ENCODE assay signal across 1 cellular context in genomic region chr3:60009931-60010478, GRCh38.
TF ChIP-seq lines count a peak whose summit lies in the region.

No MANE protein-coding gene starts in this region.

TF ChIP-seq in HepG2, 621 proteins besides CTCF, POLR2A, EP300 and RAD21 (continued from another document):
- TF ChIP-seq, protein P1, sequence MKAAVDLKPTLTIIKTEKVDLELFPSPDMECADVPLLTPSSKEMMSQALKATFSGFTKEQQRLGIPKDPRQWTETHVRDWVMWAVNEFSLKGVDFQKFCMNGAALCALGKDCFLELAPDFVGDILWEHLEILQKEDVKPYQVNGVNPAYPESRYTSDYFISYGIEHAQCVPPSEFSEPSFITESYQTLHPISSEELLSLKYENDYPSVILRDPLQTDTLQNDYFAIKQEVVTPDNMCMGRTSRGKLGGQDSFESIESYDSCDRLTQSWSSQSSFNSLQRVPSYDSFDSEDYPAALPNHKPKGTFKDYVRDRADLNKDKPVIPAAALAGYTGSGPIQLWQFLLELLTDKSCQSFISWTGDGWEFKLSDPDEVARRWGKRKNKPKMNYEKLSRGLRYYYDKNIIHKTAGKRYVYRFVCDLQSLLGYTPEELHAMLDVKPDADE (CRISPR knock-in tag; IDR thresholded peaks at IDR 0.05), result no peak
- TF ChIP-seq ZKSCAN5 (CRISPR knock-in tag; IDR thresholded peaks at IDR 0.05) (no peak), ZFP36L2 (CRISPR knock-in tag; IDR thresholded peaks at IDR 0.05) (no peak), NR2C2 (CRISPR knock-in tag; IDR thresholded peaks at IDR 0.05; ENCODE audit: borderline replicate concordance) (no peak), ZNF547 (CRISPR knock-in tag; IDR thresholded peaks at IDR 0.05) (no peak), CSRNP1 (CRISPR knock-in tag; IDR thresholded peaks at IDR 0.05) (no peak), ZNF12 (CRISPR knock-in tag; IDR thresholded peaks at IDR 0.05) (no peak)
